16 cellular contexts compared by ENCODE assay signal in the genomic region with DNA sequence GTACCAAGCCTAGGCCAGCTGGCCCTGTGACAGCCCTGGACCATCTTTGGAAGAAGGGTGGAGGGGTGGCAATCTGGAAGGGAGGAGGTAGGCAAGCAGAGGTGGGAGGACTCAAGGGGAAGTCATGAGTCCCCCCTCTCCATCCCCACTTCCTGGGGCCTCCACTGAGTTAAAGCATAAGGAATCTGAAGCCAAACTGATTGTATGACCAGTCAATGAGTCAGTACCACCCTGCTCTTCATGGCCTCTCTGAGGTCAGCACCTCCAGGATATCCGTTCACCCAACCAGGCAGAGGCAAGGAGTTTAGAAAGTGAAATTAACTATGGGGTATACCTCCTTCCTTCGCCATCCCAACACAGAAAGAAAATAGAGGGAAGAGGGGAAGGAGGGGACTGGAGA.
DNase-seq lines count a peak whose midpoint lies in the region; ATAC-seq, FAIRE-seq and TF ChIP-seq lines count a peak whose summit lies in the region.
"Had no signal": no experiment of that assay in that cellular context is flagged by ENCODE, and none has a peak within 500 bp of the region (broad histone marks: within the 10 kb centered on the region; RNA-seq: fewer than 3 reads in every experiment).

No MANE protein-coding gene starts in this region.

- TF ChIP-seq CTCF in fibroblast of pulmonary artery (IDR thresholded peaks at IDR 0.05; ENCODE audit: low read length, missing control alignments) = no peak

- no peak overlapping the region for H3K4me3 ChIP-seq in fibroblast of pulmonary artery (replicated peaks; ENCODE audit: low read depth, low read length)
- H3K4me3 ChIP-seq: esophagus squamous epithelium, left ventricle myocardium inferior had no signal

- no peak for ATAC-seq in HG03159 (IDR thresholded peaks at IDR 0.05; ENCODE audit: unreplicated experiment)
- no peak for ATAC-seq in HG03175 (IDR thresholded peaks at IDR 0.05; ENCODE audit: unreplicated experiment)
- ATAC-seq: activated T-cell treated with anti-CD3 and anti-CD28 coated beads, Interleukin-2, amount 50 U/mL, for 72 hours; stimulated activated naive CD8-positive, alpha-beta T cell treated with anti-CD3 and anti-CD28 coated beads, Interleukin-15, Interleukin-2, amounts not matched to agents 100 U/mL and 50 U/mL, for 24 hours had no signal

- FAIRE-seq in urothelium cell line (lab: Jason Lieb, UNC) = peak; percentile 97
- FAIRE-seq: G401.6 had no signal

- peak; percentile 46 for DNase-seq in DMS53 (lab: John Stamatoyannopoulos, UW)
- no peak for DNase-seq in DMS53 treated with DMSO at 0.1 percent for 48 hours (lab: John Stamatoyannopoulos, UW; ENCODE audit: unreplicated experiment)
- DNase-seq in SW 1271 (lab: John Stamatoyannopoulos, UW) = peak; percentile 75 to 87
- peak; percentile 57 for DNase-seq in fibroblast of pulmonary artery (ENCODE audit: low read depth)
- DNase-seq in urothelium cell line (ENCODE audit: low spot score) = peak; percentile 85
- DNase-seq in C1 segment of cervical spinal cord (lab: John Stamatoyannopoulos, UW) = no peak
- DNase-seq: activated T-cell treated with anti-CD3 and anti-CD28 coated beads, Interleukin-2, amount 50 U/mL, for 72 hours; caudate nucleus; esophagus squamous epithelium; left ventricle myocardium inferior; nucleus accumbens; stimulated activated CD4-positive, alpha-beta T cell treated with anti-CD3 and anti-CD28 coated beads, Interleukin-2, amount 100 ng/mL, for 24 hours; stimulated activated naive CD8-positive, alpha-beta T cell treated with anti-CD3 and anti-CD28 coated beads, Interleukin-15, Interleukin-2, amounts not matched to agents 100 U/mL and 50 U/mL, for 24 hours had no signal

Comparison
In these comparisons a context has a peak if more than half of its experiments do, and no peak if none do; other contexts are left out.
1. DNase-seq: peak in DMS53 (single experiment), SW 1271 (2 of 2), fibroblast of pulmonary artery (single experiment) and urothelium cell line (single experiment); none in DMS53 treated with DMSO at 0.1 percent for 48 hours (single experiment) and C1 segment of cervical spinal cord (0 of 14).